Comparison of ENCODE assay signal across 26 cellular contexts in the genomic region with DNA sequence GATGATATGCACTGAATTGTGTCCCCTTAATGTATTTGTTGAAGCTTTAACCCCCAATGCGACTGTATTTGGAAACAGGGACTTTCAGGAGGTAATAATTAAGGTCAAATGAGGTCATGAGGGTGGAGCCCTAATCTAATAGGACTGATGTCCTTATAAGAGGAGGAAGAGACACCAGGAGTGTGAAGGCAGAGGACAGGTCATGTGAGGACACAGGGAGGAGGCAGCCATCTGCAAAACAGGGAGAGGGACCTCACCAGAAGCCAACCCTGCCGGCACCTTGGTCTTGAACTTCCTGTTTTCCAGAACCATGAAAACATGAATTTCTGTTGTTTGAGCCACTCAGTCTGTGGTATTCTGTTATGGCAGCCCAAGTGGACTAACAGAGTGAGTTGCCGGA. TPM values are rescaled to one million over a fixed set of nuclear protein-coding genes. Genes with fewer than 3 reads are reported as not detected.
"Had no signal": no experiment of that assay in that cellular context is flagged by ENCODE, and none has a peak within 500 bp of the region (broad histone marks: within the 10 kb centered on the region; RNA-seq: fewer than 3 reads in every experiment).

No MANE protein-coding gene starts in this region.

- DNase-seq: activated CD4-positive, alpha-beta T cell treated with anti-CD3 and anti-CD28 coated beads, Interleukin-2, amount 10 ng/mL, durations not matched to agents 7 days and 5 days; activated CD4-positive, CD25-positive, alpha-beta regulatory T cell treated with anti-CD3 and anti-CD28 coated beads, Interleukin-2, amount 50 U/mL, for 72 hours; activated CD8-positive, alpha-beta memory T cell treated with anti-CD3 and anti-CD28 coated beads, Interleukin-2, amount 10 ng/mL, durations not matched to agents 7 days and 5 days; activated CD8-positive, alpha-beta T cell treated with anti-CD3 and anti-CD28 coated beads for 36 hours; activated naive CD4-positive, alpha-beta T cell treated with Interleukin-2 at 50 U/mL for 16 hours; activated naive CD8-positive, alpha-beta T cell treated with anti-CD3 and anti-CD28 coated beads, Interleukin-2, amount 10 ng/mL, durations not matched to agents 7 days and 5 days; activated T-cell treated with anti-CD3 and anti-CD28 coated beads for 4 hours; amniotic stem cell; colonic mucosa; esophagus squamous epithelium; gastrocnemius medialis; hippocampal formation; left ventricle myocardium inferior; mammary epithelial cell; midbrain; natural killer cell; ovary; psoas muscle; stimulated activated CD4-positive, alpha-beta T cell treated with anti-CD3 and anti-CD28 coated beads, Interleukin-2, amount 100 ng/mL, for 24 hours; stimulated activated naive CD8-positive, alpha-beta T cell treated with anti-CD3 and anti-CD28 coated beads, Interleukin-15, amount 100 ng/mL, for 72 hours; WERI-Rb-1 had no signal

- H3K27ac ChIP-seq: breast epithelium, colonic mucosa, esophagus squamous epithelium, gastrocnemius medialis, left ventricle myocardium inferior, ovary, psoas muscle, right atrium auricular region, tibial nerve, WERI-Rb-1 had no signal

- H3K4me1 ChIP-seq: breast epithelium, colonic mucosa, esophagus squamous epithelium, gastrocnemius medialis, left ventricle myocardium inferior, psoas muscle, right atrium auricular region, tibial nerve had no signal

- ATAC-seq: activated CD8-positive, alpha-beta memory T cell treated with anti-CD3 and anti-CD28 coated beads, Interleukin-2, amount 10 ng/mL, durations not matched to agents 7 days and 5 days; activated CD8-positive, alpha-beta T cell treated with anti-CD3 and anti-CD28 coated beads for 36 hours; gastrocnemius medialis; natural killer cell; psoas muscle; stimulated activated naive CD8-positive, alpha-beta T cell treated with anti-CD3 and anti-CD28 coated beads, Interleukin-15, amount 100 ng/mL, for 72 hours had no signal

- H3K36me3 ChIP-seq: breast epithelium, colonic mucosa, ovary had no signal

- H3K4me3 ChIP-seq: breast epithelium, colonic mucosa, esophagus squamous epithelium, gastrocnemius medialis, left ventricle myocardium inferior, ovary, psoas muscle, right atrium auricular region, tibial nerve had no signal

- H3K9me3 ChIP-seq: breast epithelium, colonic mucosa, esophagus squamous epithelium, gastrocnemius medialis, left ventricle myocardium inferior, ovary, psoas muscle, right atrium auricular region, tibial nerve had no signal

- H3K27me3 ChIP-seq: breast epithelium, colonic mucosa, esophagus squamous epithelium, gastrocnemius medialis, ovary, right atrium auricular region, tibial nerve had no signal

RNA-seq across cellular contexts. Expression of a gene that starts 55.3 kb away (rescaled TPM):
- total RNA-seq: activated CD4-positive, alpha-beta T cell treated with anti-CD3 and anti-CD28 coated beads, Interleukin-2, amount 10 ng/mL, durations not matched to agents 7 days and 5 days; activated CD8-positive, alpha-beta memory T cell treated with anti-CD3 and anti-CD28 coated beads, Interleukin-2, amount 10 ng/mL, durations not matched to agents 7 days and 5 days; activated CD8-positive, alpha-beta T cell treated with anti-CD3 and anti-CD28 coated beads for 36 hours; activated naive CD8-positive, alpha-beta T cell treated with anti-CD3 and anti-CD28 coated beads, Interleukin-2, amount 10 ng/mL, durations not matched to agents 7 days and 5 days; breast epithelium; esophagus squamous epithelium; left ventricle myocardium inferior; mammary epithelial cell; ovary; T-helper 2 cell treated with Interferon-gamma antibody and Interleukin-4, amounts not matched to agents 100 ng/mL and 5 ng/mL, for 36 hours; tibial nerve had no signal
- polyA plus RNA-seq: mammary epithelial cell, ovary, psoas muscle, urinary bladder had no signal
